Comparison of ENCODE assay signal across 8 cellular contexts in genomic region chr7:105678811-105679495, GRCh38.
DNase-seq lines count a peak whose midpoint lies in the region; ATAC-seq and TF ChIP-seq lines count a peak whose summit lies in the region.

No MANE protein-coding gene starts in this region.

- H3K27ac ChIP-seq in DND-41 (ENCODE audit: low read length) (peak overlapping the region; percentile 92), H9 (ENCODE audit: insufficient read length, low read depth, low read length) (no peak overlapping the region), SU-DHL-6 (ENCODE audit: low read depth, low read length) (no peak overlapping the region)

- peak overlapping the region; percentile 68 for H3K14ac ChIP-seq in H9 (ENCODE audit: insufficient read depth, low read length)

- whole genome bisulfite sequencing in H9 (ENCODE audit: extremely low coverage, insufficient read length, low lambda C conversion rate) = no CpG with 5 or more reads among the region's 25 CpGs

- H3K23me2 ChIP-seq in H9 (ENCODE audit: insufficient read length, low read depth, low read length, poor library complexity, severe bottlenecking) = no peaks in the 10 kb centered on the region

- H3K9ac ChIP-seq in DND-41 (ENCODE audit: low read depth, low read length) (peak overlapping the region; percentile 60), H9 (ENCODE audit: extremely low read depth, insufficient read length, low read length) (no peak overlapping the region), SU-DHL-6 (ENCODE audit: low read length) (peak overlapping the region; percentile 22)

- intact Hi-C loops in natural killer cell (cut with micrococcal nuclease) = loop anchor here (10.0 kb wide), 1 partner anchor 126 kb away; no protein-coding TSS in a partner anchor

- H3K4me1 Mint-ChIP-seq in H9 (peaks cover 55 to 57% of the 10 kb centered on the region in 2 experiments), natural killer cell (peaks cover 45 to 55% of the 10 kb centered on the region in 2 donors)

- H3K36me3 Mint-ChIP-seq in H9 (ENCODE audit: insufficient read depth in 1 of 3, low read depth in 3 of 3) (peaks cover 0 to 4% (median 2%) of the 10 kb centered on the region in 3 experiments; a peak in 2 of 7 replicates), natural killer cell (no peaks in the 10 kb centered on the region)

- no peak overlapping the region for H3T11ph ChIP-seq in H9 (ENCODE audit: low read length)

- H3K9me3 Mint-ChIP-seq in H9 (no peaks in the 10 kb centered on the region), natural killer cell (no peaks in the 10 kb centered on the region)

- H3K4me3 ChIP-seq in DND-41 (ENCODE audit: low read depth in 1 of 2, low read length in 2 of 2) (peak overlapping the region; percentile 5 to 56; a peak in 3 of 4 replicates), SU-DHL-6 (ENCODE audit: insufficient read depth, low read length, poor library complexity, severe bottlenecking) (peak overlapping the region; percentile 16), epithelial cell of proximal tubule (ENCODE audit: low read depth, low read length) (peak overlapping the region; percentile 34)

- H2AFZ ChIP-seq in DND-41 (ENCODE audit: low read depth, low read length) = peak overlapping the region; percentile 66
- H2AFZ ChIP-seq in H9 (ENCODE audit: low read length) = no peak overlapping the region
- H2AFZ ChIP-seq in SU-DHL-6 (ENCODE audit: low read depth, low read length, severe bottlenecking) = peak overlapping the region; percentile 70

- H2BK20ac ChIP-seq in H9 (ENCODE audit: low read depth, low read length, poor library complexity, severe bottlenecking) = no peak overlapping the region

- H2BK12ac ChIP-seq in H9 (ENCODE audit: insufficient read length, low read depth, low read length) = no peak overlapping the region

- H3K79me2 ChIP-seq in DND-41 (ENCODE audit: insufficient read depth, low read length) (peaks cover 44% of the 10 kb centered on the region), H9 (ENCODE audit: insufficient read depth, low read length) (peaks cover 2% of the 10 kb centered on the region; the same call in 1 of the 2 replicates), SU-DHL-6 (ENCODE audit: insufficient read depth, low read length) (no peaks in the 10 kb centered on the region)

- peak; percentile 41 for ATAC-seq in DND-41 (ENCODE audit: insufficient read depth, low read depth)
- peak in 1 of 3 donors; percentile 37 for ATAC-seq in natural killer cell
- no peak for ATAC-seq in HG03439 (IDR thresholded peaks at IDR 0.05; ENCODE audit: unreplicated experiment)

- H3K4me1 ChIP-seq in DND-41 (ENCODE audit: insufficient read depth, low read length) = peaks cover 58% of the 10 kb centered on the region
- peaks cover 23% of the 10 kb centered on the region; the same call in 1 of the 2 replicates for H3K4me1 ChIP-seq in H9 (ENCODE audit: insufficient read depth, low read length)

- H4K20me1 ChIP-seq in DND-41 (ENCODE audit: insufficient read depth, low read length) = 0 out of 2 replicates have a peak, but pooled peaks cover under 1% of the 10 kb centered on the region
- H4K20me1 ChIP-seq in H9 (ENCODE audit: control insufficient read depth, insufficient read depth, insufficient read length) = no peaks in the 10 kb centered on the region
- H4K20me1 ChIP-seq in SU-DHL-6 (ENCODE audit: low read depth, low read length) = no peaks in the 10 kb centered on the region

- no peak overlapping the region for H4K8ac ChIP-seq in H9 (replicated peaks; ENCODE audit: insufficient read length, low read depth, low read length)

- H2AK5ac ChIP-seq in H9 (ENCODE audit: insufficient read length, low read length) = no peak overlapping the region

- H3K79me1 ChIP-seq in H9 (ENCODE audit: insufficient read depth, low read depth, low read length, poor library complexity, severe bottlenecking) = peaks cover 3% of the 10 kb centered on the region

- no peak overlapping the region for H4K5ac ChIP-seq in H9 (ENCODE audit: insufficient read length, low read depth, low read length)

- H2BK5ac ChIP-seq in H9 (ENCODE audit: insufficient read length, low read length) = no peak overlapping the region

- TF ChIP-seq CTCF in DND-41 (IDR thresholded peaks at IDR 0.05; ENCODE audit: borderline replicate concordance, extremely low read depth, low read length, poor library complexity, severe bottlenecking) (no peak), H9 (conservative IDR thresholded peaks at IDR 0.05) (no peak), SU-DHL-6 (IDR thresholded peaks at IDR 0.05; ENCODE audit: insufficient read depth, low read length, poor library complexity, severe bottlenecking) (no peak), epithelial cell of proximal tubule (conservative IDR thresholded peaks at IDR 0.05; ENCODE audit: low read depth, low read length) (no peak), natural killer cell (IDR thresholded peaks at IDR 0.05) (no peak)

- H3K9me2 ChIP-seq in SU-DHL-6 (replicated peaks; ENCODE audit: insufficient read depth, low read length) = no peaks in the 10 kb centered on the region

- H3K36me3 ChIP-seq in DND-41 (ENCODE audit: insufficient read depth, low read length) = no peaks in the 10 kb centered on the region; the same call in 1 of the 2 replicates
- H3K36me3 ChIP-seq in SU-DHL-6 (ENCODE audit: low read length) = no peaks in the 10 kb centered on the region

- no peak overlapping the region for H3K4me3 Mint-ChIP-seq in H9
- peak overlapping the region; percentile 72 for H3K4me3 Mint-ChIP-seq in natural killer cell

- no peaks in the 10 kb centered on the region for H3K9me3 ChIP-seq in DND-41 (ENCODE audit: insufficient read depth, low read length, severe bottlenecking)
- H3K9me3 ChIP-seq in H9 (ENCODE audit: control insufficient read depth, low read depth, low read length) = no peaks in the 10 kb centered on the region
- H3K9me3 ChIP-seq in SU-DHL-6 (ENCODE audit: insufficient read depth, low read length) = no peaks in the 10 kb centered on the region

- DNase-seq in DND-41 (peak; percentile 53), H9 (no peak), epithelial cell of proximal tubule (ENCODE audit: low read depth) (no peak), natural killer cell (no peak), foreskin melanocyte (no peak), GM19240 (ENCODE audit: insufficient read length, low spot score) (no peak)

- H2BK120ac ChIP-seq in H9 (ENCODE audit: low read depth, low read length, poor library complexity, severe bottlenecking) = no peak overlapping the region

- H3K27me3 ChIP-seq in DND-41 (ENCODE audit: insufficient read depth, low read length, poor library complexity) (no peaks in the 10 kb centered on the region), H9 (ENCODE audit: insufficient read depth, low read length) (no peaks in the 10 kb centered on the region), SU-DHL-6 (ENCODE audit: low read length) (no peaks in the 10 kb centered on the region)

- no peak overlapping the region for H3K4ac ChIP-seq in H9 (ENCODE audit: low read depth, low read length)

- H3K4me2 ChIP-seq in DND-41 (ENCODE audit: insufficient read depth, low read length) = peak overlapping the region; percentile 70
- no peak overlapping the region for H3K4me2 ChIP-seq in H9 (ENCODE audit: insufficient read depth, insufficient read length, low read length)
- H3K4me2 ChIP-seq in SU-DHL-6 (ENCODE audit: low read depth, low read length, poor library complexity, severe bottlenecking) = peak overlapping the region; percentile 47

- H4K91ac ChIP-seq in H9 (ENCODE audit: insufficient read length, low read depth, low read length) = peak overlapping the region; percentile 67

- H2BK15ac ChIP-seq in H9 (ENCODE audit: low read depth, low read length) = peak overlapping the region; percentile 86; the same call in 1 of the 2 replicates

- H3K27me3 Mint-ChIP-seq in H9 (ENCODE audit: low read depth) (no peaks in the 10 kb centered on the region), natural killer cell (ENCODE audit: low read depth in 2 of 2) (no peaks in the 10 kb centered on the region)

- H3K23ac ChIP-seq in H9 (ENCODE audit: insufficient read length, low read depth, low read length) = no peak overlapping the region

- peak overlapping the region; percentile 76 for H3K18ac ChIP-seq in H9 (ENCODE audit: insufficient read length, low read depth, low read length)

- H3F3A ChIP-seq in SU-DHL-6 (ENCODE audit: insufficient read depth) = no peaks in the 10 kb centered on the region

- H3K56ac ChIP-seq in H9 (ENCODE audit: insufficient read length, low read depth, low read length) = no peak overlapping the region

- H3K27ac Mint-ChIP-seq in H9 = peak overlapping the region; percentile 59 to 76 (median 69); a peak in 6 of 7 replicates
- peak overlapping the region; percentile 84 to 88 for H3K27ac Mint-ChIP-seq in natural killer cell
